Comparison of ENCODE assay signal across 7 cellular contexts in the genomic region with DNA sequence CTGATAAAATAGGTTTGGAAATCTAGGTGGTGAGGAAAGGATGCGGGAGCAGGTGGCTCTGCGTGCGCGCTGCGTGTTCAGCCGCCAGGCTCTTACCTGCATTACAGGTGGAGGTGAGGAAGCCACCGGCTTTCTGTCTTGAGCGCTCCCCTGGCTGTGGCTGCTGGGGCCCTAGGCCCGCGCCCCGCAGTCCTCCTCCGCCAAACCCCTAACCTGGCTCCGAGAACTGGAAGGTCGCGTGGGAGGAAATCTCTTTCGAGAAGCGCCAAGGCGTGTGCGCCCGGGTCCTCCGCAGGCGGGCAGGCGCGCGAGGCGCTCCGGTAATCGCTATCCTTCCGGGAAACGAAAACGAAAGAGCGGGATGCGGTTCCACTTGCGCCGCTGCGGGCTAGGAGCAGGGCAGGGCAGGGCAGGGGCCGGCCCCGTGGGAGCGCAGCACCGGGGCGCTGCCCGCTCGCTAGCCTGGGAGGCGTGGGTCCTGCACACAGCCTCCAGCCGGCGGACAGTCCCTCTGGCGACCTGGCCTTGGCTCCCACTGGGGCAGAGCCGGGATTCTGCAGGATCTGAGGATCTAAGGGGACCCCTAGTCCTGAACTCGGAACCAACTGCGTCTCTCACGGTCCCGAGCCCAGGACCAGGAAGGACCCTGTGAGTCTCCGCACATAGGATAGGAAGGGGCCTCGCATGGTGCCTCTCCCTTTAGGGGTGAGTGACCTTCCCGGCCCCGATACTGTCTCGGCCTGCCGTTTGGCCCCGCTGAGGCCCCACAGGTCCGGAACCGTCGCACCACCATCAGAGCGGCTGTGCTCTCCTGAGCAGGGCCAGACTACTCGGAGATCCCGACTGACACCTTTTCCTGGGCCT. TPM values are rescaled to one million over a fixed set of nuclear protein-coding genes. Genes with fewer than 3 reads are reported as not detected.
DNase-seq lines count a peak whose midpoint lies in the region; ATAC-seq, FAIRE-seq and TF ChIP-seq lines count a peak whose summit lies in the region.

A gene (minus strand): TSS at position 230 of the 864 bp plus-strand sequence. CDS start 128 bp downstream, at position 102.

- H3K9me2 ChIP-seq in GM23338 (ENCODE audit: insufficient read depth): no peaks in the 10 kb centered on the region

- H4K20me1 ChIP-seq in GM23338 (replicated peaks; ENCODE audit: insufficient read depth): no peaks in the 10 kb centered on the region

- peak; percentile 74 for DNase-seq in GM23338 (ENCODE audit: low spot score)
- no peak for DNase-seq in bronchial epithelial cell (ENCODE audit: low read depth)
- DNase-seq in left lung: peak; percentile 44 to 92
- DNase-seq in stimulated activated CD4-positive, alpha-beta T cell treated with anti-CD3 and anti-CD28 coated beads, Interleukin-4, amount 100 ng/mL, for 48 hours (ENCODE audit: low read depth in 2 of 2): peak; percentile 23 to 28
- DNase-seq in activated gamma-delta T cell treated with Interleukin-2 at 50 U/mL for 16 hours: no peak

- peak within 1 kb of the TSS; percentile 95 for H3K4me2 ChIP-seq in GM23338

- H3K4me3 Mint-ChIP-seq in GM23338: peak within 1 kb of the TSS; percentile 82
- peak within 1 kb of the TSS; percentile 99 for H3K4me3 Mint-ChIP-seq in T-helper 1 cell treated with Interleukin-12 subunit alpha and Interleukin-12 subunit beta and Interleukin-4 antibody, amounts not matched to agents 30 μg/mL and 1 μg/mL, for 36 hours

- H3K27me3 Mint-ChIP-seq in GM23338 (ENCODE audit: insufficient read depth, low read depth, poor library complexity): peaks cover 41% of the 10 kb centered on the region
- H3K27me3 Mint-ChIP-seq in T-helper 1 cell treated with Interleukin-12 subunit alpha and Interleukin-12 subunit beta and Interleukin-4 antibody, amounts not matched to agents 30 μg/mL and 1 μg/mL, for 36 hours (ENCODE audit: low read depth): peaks cover 37% of the 10 kb centered on the region

- peaks cover 4% of the 10 kb centered on the region; the same call in 2 of the 3 replicates for H3K9me3 Mint-ChIP-seq in GM23338
- no peaks in the 10 kb centered on the region for H3K9me3 Mint-ChIP-seq in T-helper 1 cell treated with Interleukin-12 subunit alpha and Interleukin-12 subunit beta and Interleukin-4 antibody, amounts not matched to agents 30 μg/mL and 1 μg/mL, for 36 hours

- H3K27ac ChIP-seq in GM23338 (ENCODE audit: low read depth) (no peak within 1 kb of the TSS), left lung (peak within 1 kb of the TSS; percentile 48 to 74)

- H3K27me3 ChIP-seq in GM23338 (ENCODE audit: insufficient read depth) (peaks cover 57% of the 10 kb centered on the region), bronchial epithelial cell (ENCODE audit: control insufficient read depth, insufficient read depth, low read length) (peaks cover 7% of the 10 kb centered on the region), left lung (peaks cover 0 to 20% of the 10 kb centered on the region in 2 donors)

- intact Hi-C loops in left lung (cut with DNase I): no loop called here

- H3F3A ChIP-seq in GM23338 (replicated peaks; ENCODE audit: low read depth): 0 out of 2 replicates have a peak, but pooled peaks cover 8% of the 10 kb centered on the region

- ATAC-seq in GM23338 (peak; percentile 76), left lung (peak; percentile 85), GM19328 (IDR thresholded peaks at IDR 0.05; ENCODE audit: unreplicated experiment) (no peak)

- H3K4me3 ChIP-seq in GM23338: peak within 1 kb of the TSS; percentile 78
- H3K4me3 ChIP-seq in bronchial epithelial cell (ENCODE audit: low read depth, low read length): peak within 1 kb of the TSS; percentile 50
- peak within 1 kb of the TSS; percentile 40 to 70 for H3K4me3 ChIP-seq in left lung

- H3K4me1 Mint-ChIP-seq in GM23338: peaks cover 28% of the 10 kb centered on the region
- H3K4me1 Mint-ChIP-seq in T-helper 1 cell treated with Interleukin-12 subunit alpha and Interleukin-12 subunit beta and Interleukin-4 antibody, amounts not matched to agents 30 μg/mL and 1 μg/mL, for 36 hours (ENCODE audit: low read depth): peaks cover 34% of the 10 kb centered on the region

- no peaks in the 10 kb centered on the region for H3K9me3 ChIP-seq in left lung

- no peaks in the 10 kb centered on the region; the same call in 1 of the 2 replicates for H3K36me3 ChIP-seq in GM23338 (ENCODE audit: insufficient read depth)
- H3K36me3 ChIP-seq in bronchial epithelial cell (ENCODE audit: control insufficient read depth, insufficient read depth, low read length): no peaks in the 10 kb centered on the region
- H3K36me3 ChIP-seq in left lung: no peaks in the 10 kb centered on the region

- no peak for TF ChIP-seq CTCF in GM23338 (conservative IDR thresholded peaks at IDR 0.05; ENCODE audit: low read depth in 2 of 2)
- TF ChIP-seq CTCF in bronchial epithelial cell (IDR thresholded peaks at IDR 0.05; ENCODE audit: insufficient read depth, low read length, severe bottlenecking): peak; percentile 4
- TF ChIP-seq CTCF in left lung (IDR thresholded peaks at IDR 0.05): peak in 1 of 2 donors; percentile 24

- H3K27ac Mint-ChIP-seq in GM23338: no peak within 1 kb of the TSS
- H3K27ac Mint-ChIP-seq in T-helper 1 cell treated with Interleukin-12 subunit alpha and Interleukin-12 subunit beta and Interleukin-4 antibody, amounts not matched to agents 30 μg/mL and 1 μg/mL, for 36 hours: peak within 1 kb of the TSS; percentile 89

- FAIRE-seq in bronchial epithelial cell (lab: Jason Lieb, UNC): no peak

- H3K36me3 Mint-ChIP-seq in GM23338 (ENCODE audit: low read depth): no peaks in the 10 kb centered on the region; the same call in 2 of the 3 replicates
- H3K36me3 Mint-ChIP-seq in T-helper 1 cell treated with Interleukin-12 subunit alpha and Interleukin-12 subunit beta and Interleukin-4 antibody, amounts not matched to agents 30 μg/mL and 1 μg/mL, for 36 hours (ENCODE audit: low read depth): peaks cover 12% of the 10 kb centered on the region

- peaks cover 6% of the 10 kb centered on the region; the same call in 1 of the 2 replicates for H3K4me1 ChIP-seq in GM23338 (ENCODE audit: insufficient read depth)
- peaks cover 9 to 28% of the 10 kb centered on the region in 2 donors for H3K4me1 ChIP-seq in left lung

- H2AFZ ChIP-seq in GM23338: peak within 1 kb of the TSS; percentile 90

- no peaks in the 10 kb centered on the region for H3K79me2 ChIP-seq in GM23338 (replicated peaks; ENCODE audit: insufficient read depth)

TF ChIP-seq in GM23338, 12 proteins besides CTCF, POLR2A, EP300 and RAD21:
- peak; percentile 68 for TF ChIP-seq EZH2 (IDR thresholded peaks at IDR 0.05; ENCODE audit: low read depth, unreplicated experiment)
- no peak for TF ChIP-seq EZH2phosphoT487 (IDR thresholded peaks at IDR 0.05; ENCODE audit: unreplicated experiment)

RNA-seq across cellular contexts. Expression of the gene that starts here (rescaled TPM):
- total RNA-seq in GM23338 (2014; rRNA removed; shearing (Covaris generic)): 0.19 and 1.2 TPM in 2 replicates
- 0.47 and 0.78 TPM in 2 replicates for polyA plus RNA-seq in GM23338 (2016; fragmentation: Nextera tagmentation; extraction: Ambion mirVana)
- 0.13 TPM in 1 of 2 replicates, not detected in the other for total RNA-seq in bronchial epithelial cell
- 1 to 10 TPM; 5.3 to 5.6 TPM for total RNA-seq in left lung

Comparison
In these comparisons a context has a peak if more than half of its experiments do, and no peak if none do; other contexts are left out.
1. DNase-seq: peak in GM23338 (single experiment), left lung (2 of 2) and stimulated activated CD4-positive, alpha-beta T cell treated with anti-CD3 and anti-CD28 coated beads, Interleukin-4, amount 100 ng/mL, for 48 hours (2 of 2); none in bronchial epithelial cell (single experiment) and activated gamma-delta T cell treated with Interleukin-2 at 50 U/mL for 16 hours (single experiment).
2. Peak in every context shown above with its lines, with median percentiles within 50 percentile points of each other: H3K4me3 ChIP-seq.